ENCODE assay signal across 23 cellular contexts in the genomic region with DNA sequence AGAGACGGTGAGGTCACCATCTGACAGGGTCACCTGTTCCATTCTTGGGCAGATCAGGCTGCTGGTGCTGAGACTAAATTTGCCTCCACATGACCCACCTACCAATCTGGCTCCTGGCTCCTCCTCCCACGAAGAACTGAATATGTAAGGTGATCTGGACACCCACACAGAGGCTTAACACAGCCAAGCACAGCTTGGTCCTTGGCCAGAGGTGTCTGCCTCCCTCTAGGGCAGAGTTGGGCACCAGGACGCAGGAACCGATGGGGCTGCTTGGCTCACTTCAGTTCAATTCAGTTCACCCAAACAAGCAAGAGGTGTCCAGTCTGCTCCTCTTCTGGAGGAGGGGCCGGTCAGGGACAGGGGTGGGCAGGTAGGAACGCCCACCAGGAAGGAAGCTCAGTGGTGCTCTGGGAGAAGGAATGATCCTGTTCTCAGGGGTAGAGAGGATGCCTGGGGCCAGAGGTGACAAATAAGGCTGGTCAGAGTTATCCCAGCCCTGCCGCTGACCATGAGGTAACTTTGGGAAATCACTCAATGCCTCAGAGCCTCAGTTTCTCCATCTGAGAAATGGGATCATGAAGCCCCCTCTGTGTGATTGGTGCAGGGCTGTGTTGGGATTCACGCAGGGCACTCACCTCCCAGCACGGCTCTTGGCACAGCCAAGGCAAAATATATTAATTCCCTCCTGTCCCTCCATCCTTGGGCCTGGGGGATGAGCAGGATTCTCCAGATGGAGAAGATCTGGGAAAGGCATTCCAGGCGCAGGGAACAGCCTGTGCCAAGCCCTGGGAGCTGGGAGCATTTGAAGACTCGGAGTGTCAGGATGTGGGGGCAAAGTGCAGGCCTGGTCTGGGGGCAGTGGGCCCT.
DNase-seq lines count a peak whose midpoint lies in the region; ATAC-seq and TF ChIP-seq lines count a peak whose summit lies in the region.
"Had no signal": no experiment of that assay in that cellular context is flagged by ENCODE, and none has a peak within 500 bp of the region (broad histone marks: within the 10 kb centered on the region; RNA-seq: fewer than 3 reads in every experiment).

No MANE protein-coding gene starts in this region.

- H3K27me3 ChIP-seq in RWPE2 (ENCODE audit: insufficient read depth, poor library complexity, severe bottlenecking) (no peaks in the 10 kb centered on the region), testis (no peaks in the 10 kb centered on the region)

- intact Hi-C loops in activated CD4-positive, alpha-beta memory T cell treated with anti-CD3 and anti-CD28 coated beads for 36 hours (cut with micrococcal nuclease), result no loop called here
- intact Hi-C loops in testis (cut with DNase I; ENCODE audit: low total_unique reads), result no loop called here

- peaks cover 3% of the 10 kb centered on the region for H3K27me3 Mint-ChIP-seq in activated CD4-positive, alpha-beta memory T cell treated with anti-CD3 and anti-CD28 coated beads, Interleukin-2, amount 10 ng/mL, durations not matched to agents 7 days and 5 days
- peaks cover 19% of the 10 kb centered on the region for H3K27me3 Mint-ChIP-seq in activated CD4-positive, alpha-beta memory T cell treated with anti-CD3 and anti-CD28 coated beads for 36 hours
- H3K27me3 Mint-ChIP-seq: activated naive CD8-positive, alpha-beta T cell treated with anti-CD3 and anti-CD28 coated beads, Interleukin-2, amount 10 ng/mL, durations not matched to agents 7 days and 5 days had no signal

- H3K36me3 ChIP-seq in RWPE2 (ENCODE audit: low read depth) (no peaks in the 10 kb centered on the region), testis (ENCODE audit: low read depth, missing control alignments) (no peaks in the 10 kb centered on the region)

- TF ChIP-seq CTCF in RWPE2 (IDR thresholded peaks at IDR 0.05; ENCODE audit: poor library complexity, severe bottlenecking) (no peak), testis (IDR thresholded peaks at IDR 0.05) (no peak), foreskin fibroblast (IDR thresholded peaks at IDR 0.05; ENCODE audit: low read depth, low read length) (no peak)

- no peak for TF ChIP-seq POLR2A in testis (IDR thresholded peaks at IDR 0.05)

- ATAC-seq in RWPE2 (ENCODE audit: low read depth), result no peak
- no peak for ATAC-seq in left lobe of liver
- ATAC-seq: foreskin keratinocyte, psoas muscle had no signal

- no peaks in the 10 kb centered on the region for H3K36me3 Mint-ChIP-seq in activated CD4-positive, alpha-beta memory T cell treated with anti-CD3 and anti-CD28 coated beads, Interleukin-2, amount 10 ng/mL, durations not matched to agents 7 days and 5 days (ENCODE audit: low read depth)
- H3K36me3 Mint-ChIP-seq in activated CD4-positive, alpha-beta memory T cell treated with anti-CD3 and anti-CD28 coated beads for 36 hours, result no peaks in the 10 kb centered on the region
- H3K36me3 Mint-ChIP-seq: activated naive CD8-positive, alpha-beta T cell treated with anti-CD3 and anti-CD28 coated beads, Interleukin-2, amount 10 ng/mL, durations not matched to agents 7 days and 5 days; CD14-positive monocyte had no signal

- H3K27ac ChIP-seq in RWPE2 (ENCODE audit: poor library complexity, severe bottlenecking), result no peak overlapping the region
- H3K27ac ChIP-seq in testis, result no peak overlapping the region
- H3K27ac ChIP-seq: foreskin keratinocyte, hepatocyte, HL-60, psoas muscle had no signal

- H3K4me3 ChIP-seq in RWPE2 (ENCODE audit: severe bottlenecking) (no peak overlapping the region), testis (no peak overlapping the region), foreskin fibroblast (ENCODE audit: low read depth in 1 of 2, low read length in 2 of 2) (no peak overlapping the region)
- H3K4me3 ChIP-seq: hepatocyte, psoas muscle had no signal

- H3K4me1 ChIP-seq in RWPE2 (ENCODE audit: insufficient read depth, poor library complexity, severe bottlenecking), result no peaks in the 10 kb centered on the region
- no peaks in the 10 kb centered on the region for H3K4me1 ChIP-seq in testis
- H3K4me1 ChIP-seq: foreskin keratinocyte, psoas muscle had no signal

- H3K9me3 ChIP-seq in RWPE2 (ENCODE audit: severe bottlenecking) (no peaks in the 10 kb centered on the region), testis (no peaks in the 10 kb centered on the region)
- H3K9me3 ChIP-seq: psoas muscle had no signal

- POLR2A ChIA-PET in activated CD4-positive, alpha-beta memory T cell treated with anti-CD3 and anti-CD28 coated beads, Interleukin-2, amount 10 ng/mL, durations not matched to agents 7 days and 5 days (lab: Charles Lee), result no interaction called here
- POLR2A ChIA-PET in activated CD4-positive, alpha-beta memory T cell treated with anti-CD3 and anti-CD28 coated beads for 36 hours (lab: Charles Lee), result no interaction called here

- WGBS in testis, 2 donors, result 82 to 85% methylated on average over 7 to 11 of the region's 11 CpGs

- H3K4me3 Mint-ChIP-seq in activated CD4-positive, alpha-beta memory T cell treated with anti-CD3 and anti-CD28 coated beads, Interleukin-2, amount 10 ng/mL, durations not matched to agents 7 days and 5 days, result no peak overlapping the region
- no peak overlapping the region for H3K4me3 Mint-ChIP-seq in activated CD4-positive, alpha-beta memory T cell treated with anti-CD3 and anti-CD28 coated beads for 36 hours
- H3K4me3 Mint-ChIP-seq: activated naive CD8-positive, alpha-beta T cell treated with anti-CD3 and anti-CD28 coated beads, Interleukin-2, amount 10 ng/mL, durations not matched to agents 7 days and 5 days; activated T-helper 1 cell treated with anti-CD3 and anti-CD28 coated beads, Interleukin-12 subunit alpha, Interleukin-12 subunit beta, Interleukin-2, Interleukin-4 antibody, amounts not matched to agents 30 ng/mL and 10 ng/mL and 1 ng/mL, durations not matched to agents 14 hours and 24 hours and 36 hours; CD14-positive monocyte had no signal

- CTCF ChIA-PET in activated CD4-positive, alpha-beta memory T cell treated with anti-CD3 and anti-CD28 coated beads, Interleukin-2, amount 10 ng/mL, durations not matched to agents 7 days and 5 days (lab: Charles Lee), result no interaction called here
- CTCF ChIA-PET in activated CD4-positive, alpha-beta memory T cell treated with anti-CD3 and anti-CD28 coated beads for 36 hours (lab: Charles Lee), result no interaction called here

- DNase-seq in activated CD4-positive, alpha-beta memory T cell treated with anti-CD3 and anti-CD28 coated beads, Interleukin-2, amount 10 ng/mL, durations not matched to agents 7 days and 5 days, result peak; percentile 7
- no peak for DNase-seq in activated CD4-positive, alpha-beta memory T cell treated with anti-CD3 and anti-CD28 coated beads for 36 hours
- DNase-seq in RWPE2 (ENCODE audit: low spot score) (peak; percentile 16), left lobe of liver (ENCODE audit: low spot score) (peak; percentile 30), testis (peak; percentile 2), AML-193 (lab: John Stamatoyannopoulos, UW) (no peak), foreskin fibroblast (no peak)
- DNase-seq in activated CD4-positive, alpha-beta T cell treated with anti-CD3 and anti-CD28 coated beads for 4 hours, result no peak
- DNase-seq: activated CD4-positive, alpha-beta T cell treated with anti-CD3 and anti-CD28 coated beads, Interleukin-2, amount 50 U/mL, for 48 hours; activated naive CD8-positive, alpha-beta T cell treated with anti-CD3 and anti-CD28 coated beads, Interleukin-2, amount 10 ng/mL, durations not matched to agents 7 days and 5 days; dermis blood vessel endothelial cell; DMS79; foreskin keratinocyte; IMR-90; NCI-H146; NCI-H510A; psoas muscle; stimulated activated CD8-positive, alpha-beta memory T cell treated with anti-CD3 and anti-CD28 coated beads, Interleukin-4, amount 100 ng/mL, for 48 hours; T-helper 1 cell had no signal

- no peaks in the 10 kb centered on the region for H3K9me3 Mint-ChIP-seq in activated CD4-positive, alpha-beta memory T cell treated with anti-CD3 and anti-CD28 coated beads, Interleukin-2, amount 10 ng/mL, durations not matched to agents 7 days and 5 days
- no peaks in the 10 kb centered on the region for H3K9me3 Mint-ChIP-seq in activated CD4-positive, alpha-beta memory T cell treated with anti-CD3 and anti-CD28 coated beads for 36 hours
- H3K9me3 Mint-ChIP-seq: activated naive CD8-positive, alpha-beta T cell treated with anti-CD3 and anti-CD28 coated beads, Interleukin-2, amount 10 ng/mL, durations not matched to agents 7 days and 5 days; activated T-helper 1 cell treated with anti-CD3 and anti-CD28 coated beads, Interleukin-12 subunit alpha, Interleukin-12 subunit beta, Interleukin-2, Interleukin-4 antibody, amounts not matched to agents 30 ng/mL and 10 ng/mL and 1 ng/mL, durations not matched to agents 14 hours and 24 hours and 36 hours had no signal

- no peaks in the 10 kb centered on the region for H3K4me1 Mint-ChIP-seq in activated CD4-positive, alpha-beta memory T cell treated with anti-CD3 and anti-CD28 coated beads, Interleukin-2, amount 10 ng/mL, durations not matched to agents 7 days and 5 days
- H3K4me1 Mint-ChIP-seq in activated CD4-positive, alpha-beta memory T cell treated with anti-CD3 and anti-CD28 coated beads for 36 hours (ENCODE audit: low read depth), result no peaks in the 10 kb centered on the region
- H3K4me1 Mint-ChIP-seq: activated naive CD8-positive, alpha-beta T cell treated with anti-CD3 and anti-CD28 coated beads, Interleukin-2, amount 10 ng/mL, durations not matched to agents 7 days and 5 days; CD14-positive monocyte had no signal

- no peak overlapping the region for H3K27ac Mint-ChIP-seq in activated CD4-positive, alpha-beta memory T cell treated with anti-CD3 and anti-CD28 coated beads, Interleukin-2, amount 10 ng/mL, durations not matched to agents 7 days and 5 days
- no peak overlapping the region for H3K27ac Mint-ChIP-seq in activated CD4-positive, alpha-beta memory T cell treated with anti-CD3 and anti-CD28 coated beads for 36 hours
- H3K27ac Mint-ChIP-seq: activated T-helper 1 cell treated with anti-CD3 and anti-CD28 coated beads, Interleukin-12 subunit alpha, Interleukin-12 subunit beta, Interleukin-2, Interleukin-4 antibody, amounts not matched to agents 30 ng/mL and 10 ng/mL and 1 ng/mL, durations not matched to agents 14 hours and 24 hours and 36 hours; CD14-positive monocyte had no signal

Comparison
In these comparisons a context has a peak if more than half of its experiments do, and no peak if none do; other contexts are left out.
1. DNase-seq: peak in activated CD4-positive, alpha-beta memory T cell treated with anti-CD3 and anti-CD28 coated beads, Interleukin-2, amount 10 ng/mL, durations not matched to agents 7 days and 5 days (single experiment), RWPE2 (single experiment), left lobe of liver (single experiment) and testis (single experiment); none in activated CD4-positive, alpha-beta memory T cell treated with anti-CD3 and anti-CD28 coated beads for 36 hours (single experiment), activated CD4-positive, alpha-beta T cell treated with anti-CD3 and anti-CD28 coated beads for 4 hours (0 of 2), AML-193 (0 of 2) and foreskin fibroblast (0 of 2).